In genomic region chr1:180577361-180577760, GRCh38 we compare ENCODE assay signal across 15 cellular contexts. TPM values are rescaled to one million over a fixed set of nuclear protein-coding genes. Genes with fewer than 3 reads are reported as not detected.
A peak's percentile ranks its signal among the peaks of the same experiment; 100 is the strongest.
DNase-seq lines count a peak whose midpoint lies in the region; ATAC-seq and TF ChIP-seq lines count a peak whose summit lies in the region.
"Had no signal": no experiment of that assay in that cellular context is flagged by ENCODE, and none has a peak within 500 bp of the region (broad histone marks: within the 10 kb centered on the region; RNA-seq: fewer than 3 reads in every experiment).

No MANE protein-coding gene starts in this region.

- no peak overlapping the region for H3K9ac ChIP-seq in GM23248
- H3K9ac ChIP-seq: BLaER1 treated with 17β-estradiol and CSF1 and Interleukin-3, amounts not matched to agents 10 nM and 100 nM had no signal

- BruUV-seq in MCF 10A (replicated peaks; lab: Mats Ljungman, UMichigan): no TSS peak

- no peaks in the 10 kb centered on the region for H3K9me3 ChIP-seq in breast epithelium
- H3K9me3 ChIP-seq in body of pancreas: no peaks in the 10 kb centered on the region
- no peaks in the 10 kb centered on the region for H3K9me3 ChIP-seq in GM23248 (ENCODE audit: low read depth)
- H3K9me3 ChIP-seq: BLaER1 treated with 17β-estradiol and CSF1 and Interleukin-3, amounts not matched to agents 10 nM and 100 nM had no signal

- H3K27me3 Mint-ChIP-seq in MCF 10A (ENCODE audit: insufficient read depth, unreplicated experiment): no peaks in the 10 kb centered on the region

- H3K4me1 ChIP-seq in breast epithelium: no peaks in the 10 kb centered on the region
- peaks cover 77% of the 10 kb centered on the region for H3K4me1 ChIP-seq in body of pancreas
- H3K4me1 ChIP-seq in GM23248 (ENCODE audit: insufficient read depth): peaks cover 10% of the 10 kb centered on the region; the same call in 1 of the 2 replicates

- no peak overlapping the region for H2AFZ ChIP-seq in GM23248

- H3K79me2 ChIP-seq in GM23248 (ENCODE audit: insufficient read depth): no peaks in the 10 kb centered on the region

- H3K27ac ChIP-seq in breast epithelium (peak overlapping the region in 1 of 2 donors; percentile 23), body of pancreas (peak overlapping the region in 3 of 4 donors; percentile 39 to 57 (median 44)), GM23248 (no peak overlapping the region)
- H3K27ac ChIP-seq: BLaER1 treated with 17β-estradiol and CSF1 and Interleukin-3, amounts not matched to agents 10 nM and 100 nM had no signal

- H3K4me2 ChIP-seq in GM23248 (ENCODE audit: unreplicated experiment): no peak overlapping the region
- H3K4me2 ChIP-seq: BLaER1 treated with 17β-estradiol and CSF1 and Interleukin-3, amounts not matched to agents 10 nM and 100 nM had no signal

- H3K4me3 Mint-ChIP-seq in MCF 10A (ENCODE audit: unreplicated experiment): no peak overlapping the region

- peak; percentile 16 for ATAC-seq in body of pancreas
- ATAC-seq: HCT116 had no signal

- no peaks in the 10 kb centered on the region for H3K9me3 Mint-ChIP-seq in MCF 10A (ENCODE audit: unreplicated experiment)

- in situ Hi-C loops in GM23248 (cut with MboI): no loop called here

- DNase-seq in MCF 10A (ENCODE audit: unreplicated experiment): peak; percentile 34
- no peak for DNase-seq in breast epithelium (ENCODE audit: low spot score in 2 of 2)
- DNase-seq in body of pancreas: peak in 1 of 4 donors; percentile 32
- DNase-seq in fibroblast of the aortic adventitia (ENCODE audit: low read depth): peak; percentile 98
- DNase-seq in DMS114 treated with DMSO at 0.1 percent for 48 hours (lab: John Stamatoyannopoulos, UW; ENCODE audit: unreplicated experiment): no peak
- DNase-seq in putamen (ENCODE audit: low spot score): no peak
- no peak for DNase-seq in GM23248
- DNase-seq: DND-41, MV-4-11, NCI-H1436 treated with DMSO at 0.1 percent for 48 hours, NCI-H2081, NCI-H510A treated with DMSO at 0.1 percent for 48 hours, NCI-H82 had no signal

- H3K36me3 ChIP-seq in breast epithelium: no peaks in the 10 kb centered on the region
- no peaks in the 10 kb centered on the region for H3K36me3 ChIP-seq in body of pancreas (replicated peaks in 1 of 2; ENCODE audit: insufficient read depth in 1 of 2, low read depth in 2 of 2)
- H3K36me3 ChIP-seq in GM23248 (ENCODE audit: low read depth): no peaks in the 10 kb centered on the region
- H3K36me3 ChIP-seq: BLaER1 treated with 17β-estradiol and CSF1 and Interleukin-3, amounts not matched to agents 10 nM and 100 nM had no signal

- peaks cover 6% of the 10 kb centered on the region for H3F3A ChIP-seq in GM23248 (ENCODE audit: insufficient read depth)

- POLR2A ChIA-PET in MCF 10A (lab: Yijun Ruan, JAX): interaction anchor here (0.7 to 2.7 kb wide), 7 partner anchors 8 to 551 kb away, joined by 3 to 11 read pairs (median 4); no protein-coding TSS in a partner anchor

- no peak for TF ChIP-seq CTCF in MCF 10A (IDR thresholded peaks at IDR 0.05; ENCODE audit: unreplicated experiment)
- no peak for TF ChIP-seq CTCF in breast epithelium (IDR thresholded peaks at IDR 0.05)
- no peak for TF ChIP-seq CTCF in body of pancreas (IDR thresholded peaks at IDR 0.05)
- TF ChIP-seq CTCF in fibroblast of the aortic adventitia (IDR thresholded peaks at IDR 0.05; ENCODE audit: insufficient read depth, low read length): no peak

- peaks cover 5% of the 10 kb centered on the region for H3K36me3 Mint-ChIP-seq in MCF 10A (ENCODE audit: insufficient read depth, unreplicated experiment)

- no peaks in the 10 kb centered on the region for H4K20me1 ChIP-seq in GM23248 (ENCODE audit: insufficient read depth)
- H4K20me1 ChIP-seq: BLaER1 treated with 17β-estradiol and CSF1 and Interleukin-3, amounts not matched to agents 10 nM and 100 nM had no signal

- H3K4me3 ChIP-seq in breast epithelium (no peak overlapping the region), body of pancreas (no peak overlapping the region), fibroblast of the aortic adventitia (ENCODE audit: low read depth, low read length) (no peak overlapping the region), GM23248 (no peak overlapping the region)
- H3K4me3 ChIP-seq: BLaER1 treated with 17β-estradiol and CSF1 and Interleukin-3, amounts not matched to agents 10 nM and 100 nM had no signal

- WGBS in body of pancreas, 2 donors: 28 to 30% methylated on average over 3 of the region's 3 CpGs
- WGBS in GM23248 (ENCODE audit: low coverage in 1 of 2, low lambda C conversion rate in 2 of 2, missing lambda C conversion rate in 2 of 2), 2 experiments: 36 to 42% methylated on average over 3 of the region's 3 CpGs

- intact Hi-C loops in MCF 10A (cut with micrococcal nuclease) (no loop called here), breast epithelium (cut with DNase I; ENCODE audit: low total_unique reads) (no loop called here), body of pancreas (cut with DNase I) (no loop called here)

- H3K9me2 ChIP-seq in GM23248 (ENCODE audit: insufficient read depth): no peaks in the 10 kb centered on the region

- no peak for TF ChIP-seq POLR2A in breast epithelium (IDR thresholded peaks at IDR 0.05)
- TF ChIP-seq POLR2A in body of pancreas (IDR thresholded peaks at IDR 0.05): no peak

- H3K27ac Mint-ChIP-seq in MCF 10A (ENCODE audit: low read depth, unreplicated experiment): peak overlapping the region; percentile 76

- CTCF ChIA-PET in MCF 10A (lab: Yijun Ruan, JAX): interaction anchor here (0.6 to 2.3 kb wide), 2 partner anchors 11 to 203 kb away, joined by 5 to 8 read pairs; no protein-coding TSS in a partner anchor

- H3K27me3 ChIP-seq in breast epithelium (no peaks in the 10 kb centered on the region), body of pancreas (no peaks in the 10 kb centered on the region), GM23248 (replicated peaks; ENCODE audit: insufficient read depth) (no peaks in the 10 kb centered on the region)
- H3K27me3 ChIP-seq: BLaER1 treated with 17β-estradiol and CSF1 and Interleukin-3, amounts not matched to agents 10 nM and 100 nM had no signal

- peaks cover 48% of the 10 kb centered on the region for H3K4me1 Mint-ChIP-seq in MCF 10A (ENCODE audit: insufficient read depth, unreplicated experiment)

RNA-seq across cellular contexts. Expression of gene OVAAL, which starts 18.6 kb away (rescaled TPM):
- total RNA-seq in MCF 10A (2022): not detected in 2 replicates
- total RNA-seq in breast epithelium: not detected
- not detected for total RNA-seq in body of pancreas
- total RNA-seq in fibroblast of the aortic adventitia (ENCODE audit: low replicate concordance): not detected in 2 replicates
- total RNA-seq in GM23248 (2014; rRNA removed; shearing (Covaris generic)): not detected in 2 replicates
- polyA plus RNA-seq in GM23248 (2016; fragmentation: Nextera tagmentation; extraction: Ambion mirVana): not detected in 2 replicates

RNA-seq across cellular contexts. Expression of gene XPR1, which starts 54.5 kb away (rescaled TPM):
- 38.6 and 39.7 TPM in 2 replicates for total RNA-seq in MCF 10A (2022)
- 10 to 100 TPM; 19.0 to 49.5 (median 35.7) TPM for total RNA-seq in breast epithelium
- 10 to 100 TPM; 11.5 to 13.0 TPM for total RNA-seq in body of pancreas
- total RNA-seq in fibroblast of the aortic adventitia (ENCODE audit: low replicate concordance): 11.9 and 31.8 TPM in 2 replicates
- total RNA-seq in GM23248 (2014; rRNA removed; shearing (Covaris generic)): 11.9 and 15.6 TPM in 2 replicates
- polyA plus RNA-seq in GM23248 (2016; fragmentation: Nextera tagmentation; extraction: Ambion mirVana): 4.9 and 5.4 TPM in 2 replicates

Comparison
In these comparisons a context has a peak if more than half of its experiments do, and no peak if none do; other contexts are left out.
1. DNase-seq: peak in MCF 10A (single experiment) and fibroblast of the aortic adventitia (single experiment); none in breast epithelium (0 of 2), DMS114 treated with DMSO at 0.1 percent for 48 hours (single experiment), putamen (single experiment) and GM23248 (single experiment).